Comparison of ENCODE assay signal across 24 cellular contexts in the genomic region with DNA sequence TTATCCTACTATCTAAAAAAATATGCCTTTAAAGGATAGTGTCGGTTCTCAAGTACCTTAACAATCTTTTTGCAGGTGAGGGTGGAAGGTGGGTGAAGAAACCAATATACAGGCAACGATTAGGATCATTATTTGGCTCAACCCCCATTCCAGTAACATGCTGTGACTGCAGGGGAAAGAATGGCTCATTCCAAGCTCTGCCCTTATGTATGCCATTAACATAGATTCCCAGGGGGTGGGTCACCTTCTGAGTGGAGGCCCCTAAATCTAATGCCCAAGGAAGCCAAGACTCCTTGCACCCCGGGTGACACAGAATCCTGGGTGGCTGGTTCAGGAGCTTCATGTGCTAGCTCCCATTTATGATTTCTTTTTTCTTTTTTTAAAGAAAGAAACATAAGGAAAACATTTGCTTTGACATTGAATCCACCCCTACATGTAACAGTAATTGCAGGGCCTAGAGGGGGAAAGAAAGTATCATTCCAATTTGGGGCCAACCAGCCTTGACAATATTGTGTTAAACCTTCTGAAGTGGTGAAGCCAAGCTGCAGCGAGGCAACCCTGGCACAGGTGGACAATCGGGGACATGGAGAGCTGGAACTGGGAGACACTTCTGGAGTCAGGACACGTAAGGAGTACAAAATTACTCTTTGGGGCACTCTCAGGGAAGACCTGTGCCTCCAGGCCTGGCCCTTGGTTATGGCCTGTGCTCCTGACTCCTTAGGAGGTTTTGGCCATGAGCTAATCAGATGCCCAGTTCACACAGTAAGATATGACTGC.
A peak's percentile ranks its signal among the peaks of the same experiment; 100 is the strongest.
DNase-seq lines count a peak whose midpoint lies in the region; ATAC-seq, FAIRE-seq and TF ChIP-seq lines count a peak whose summit lies in the region.
"Had no signal": no experiment of that assay in that cellular context is flagged by ENCODE, and none has a peak within 500 bp of the region (broad histone marks: within the 10 kb centered on the region; RNA-seq: fewer than 3 reads in every experiment).

No MANE protein-coding gene starts in this region.

- no peak for ATAC-seq in GM21423 (IDR thresholded peaks at IDR 0.05; ENCODE audit: unreplicated experiment)
- ATAC-seq: lower lobe of right lung had no signal

- H3K4me3 Mint-ChIP-seq in brain (peak overlapping the region in 1 of 5 experiments; percentile 78), mesothelial cell of epicardium (no peak overlapping the region)
- H3K4me3 Mint-ChIP-seq: activated CD4-positive, alpha-beta memory T cell treated with anti-CD3 and anti-CD28 coated beads for 36 hours; activated naive CD8-positive, alpha-beta T cell; neural progenitor cell had no signal

- FAIRE-seq in GM19239 (lab: Jason Lieb, UNC) = no peak

- DNase-seq in mesothelial cell of epicardium (ENCODE audit: low spot score in 2 of 2, unreplicated experiment in 2 of 2) = no peak
- DNase-seq in transverse colon = no peak
- DNase-seq in GM19239 (ENCODE audit: insufficient read length, low spot score) = no peak
- no peak for DNase-seq in stimulated activated CD4-positive, alpha-beta T cell treated with anti-CD3 and anti-CD28 coated beads, Interleukin-12 subunit alpha, Interleukin-12 subunit beta, amount 100 ng/mL, for 4 hours
- DNase-seq: activated CD4-positive, alpha-beta memory T cell treated with anti-CD3 and anti-CD28 coated beads for 36 hours; activated CD4-positive, CD25-positive, alpha-beta regulatory T cell; effector CD8-positive, alpha-beta T cell; erythroblast; foreskin melanocyte; islet precursor cell; lower lobe of right lung; MM.1S; NCI-H1417 treated with DMSO at 0.1 percent for 48 hours; NCI-H2081 treated with DMSO at 0.1 percent for 48 hours; NCI-H82; stimulated activated CD8-positive, alpha-beta memory T cell treated with anti-CD3 and anti-CD28 coated beads, Interleukin-4, amount 100 ng/mL, for 48 hours; SW 1271; T1000 had no signal

- peaks cover 63% of the 10 kb centered on the region for H3K4me1 Mint-ChIP-seq in brain
- peaks cover 67% of the 10 kb centered on the region for H3K4me1 Mint-ChIP-seq in mesothelial cell of epicardium

- TF ChIP-seq POLR2A in transverse colon (IDR thresholded peaks at IDR 0.05) = no peak

- H3K4me3 ChIP-seq in HUES64 (ENCODE audit: low read length) = no peak overlapping the region
- no peak overlapping the region for H3K4me3 ChIP-seq in transverse colon
- H3K4me3 ChIP-seq: ascending aorta, lower lobe of right lung, neural progenitor cell had no signal

- intact Hi-C loops in transverse colon (cut with DNase I; ENCODE audit: low total_unique reads) = no loop called here

- H3K36me3 Mint-ChIP-seq in brain (peaks cover 33% of the 10 kb centered on the region), mesothelial cell of epicardium (peaks cover 27% of the 10 kb centered on the region)
- H3K36me3 Mint-ChIP-seq: activated CD4-positive, alpha-beta memory T cell treated with anti-CD3 and anti-CD28 coated beads for 36 hours; activated naive CD8-positive, alpha-beta T cell had no signal

- TF ChIP-seq CTCF in brain (conservative IDR thresholded peaks at IDR 0.05) = no peak
- TF ChIP-seq CTCF in mesothelial cell of epicardium (IDR thresholded peaks at IDR 0.05; ENCODE audit: unreplicated experiment) = no peak
- no peak for TF ChIP-seq CTCF in transverse colon (IDR thresholded peaks at IDR 0.05)

- in situ Hi-C loops in transverse colon (cut with MboI; ENCODE audit: low pct_ligation_motif_present in 1 of 4, low pct_unique_long_range_greater_than_20kb in 1 of 4, low sequenced_read_pairs in 3 of 4) = no loop called here

- peaks cover 16% of the 10 kb centered on the region for H3K4me1 ChIP-seq in HUES64 (ENCODE audit: insufficient read depth, low read length)
- H3K4me1 ChIP-seq in transverse colon = peaks cover 9 to 23% (median 12%) of the 10 kb centered on the region in 4 donors

- no peak for TF ChIP-seq EP300 in transverse colon (IDR thresholded peaks at IDR 0.05; ENCODE audit: low read depth)

- 0 out of 2 replicates have a peak overlapping the region, but pooled peaks have one; percentile 1 for H3K27ac ChIP-seq in HUES64 (ENCODE audit: low read depth, low read length)
- peak overlapping the region; percentile 9 to 45 (median 23) for H3K27ac ChIP-seq in transverse colon
- H3K27ac ChIP-seq: lower lobe of right lung, neural progenitor cell had no signal

- 91% methylated on average over 5 of the region's 6 CpGs for WGBS in HUES64
- 87 to 100% methylated on average over 2 to 6 of the region's 6 CpGs for WGBS in transverse colon (ENCODE audit: low coverage in 1 of 2), 2 donors

- H3K9me3 ChIP-seq in HUES64 (ENCODE audit: insufficient read depth, low read depth, low read length) (no peaks in the 10 kb centered on the region), transverse colon (no peaks in the 10 kb centered on the region)
- H3K9me3 ChIP-seq: ascending aorta, lower lobe of right lung had no signal

- H3K36me3 ChIP-seq in HUES64 (ENCODE audit: insufficient read depth, low read length) (no peaks in the 10 kb centered on the region), transverse colon (no peaks in the 10 kb centered on the region)
- H3K36me3 ChIP-seq: ascending aorta, lower lobe of right lung, neural progenitor cell had no signal

- no peak overlapping the region for H3K9ac ChIP-seq in HUES64 (ENCODE audit: low read depth, low read length)
- H3K9ac ChIP-seq: neural progenitor cell had no signal

- no peaks in the 10 kb centered on the region for H3K27me3 ChIP-seq in HUES64 (ENCODE audit: insufficient read depth, low read length)
- H3K27me3 ChIP-seq in transverse colon = no peaks in the 10 kb centered on the region
- H3K27me3 ChIP-seq: ascending aorta, neural progenitor cell had no signal

- no peaks in the 10 kb centered on the region for H3K27me3 Mint-ChIP-seq in brain
- no peaks in the 10 kb centered on the region for H3K27me3 Mint-ChIP-seq in mesothelial cell of epicardium (ENCODE audit: low read depth)
- H3K27me3 Mint-ChIP-seq: activated CD4-positive, alpha-beta memory T cell treated with anti-CD3 and anti-CD28 coated beads for 36 hours had no signal

- H3K9me3 Mint-ChIP-seq in brain (peaks cover 0 to 8% (median 3%) of the 10 kb centered on the region in 5 experiments), mesothelial cell of epicardium (peaks cover 7% of the 10 kb centered on the region)
- H3K9me3 Mint-ChIP-seq: activated CD4-positive, alpha-beta memory T cell treated with anti-CD3 and anti-CD28 coated beads for 36 hours had no signal

- H3K27ac Mint-ChIP-seq in brain (peak overlapping the region; percentile 67 to 96 (median 89)), mesothelial cell of epicardium (peak overlapping the region; percentile 83)
- H3K27ac Mint-ChIP-seq: activated CD4-positive, alpha-beta memory T cell treated with anti-CD3 and anti-CD28 coated beads for 36 hours; activated naive CD8-positive, alpha-beta T cell; neural progenitor cell had no signal
